Comparison of ENCODE assay signal across 1 cellular context in the genomic region with DNA sequence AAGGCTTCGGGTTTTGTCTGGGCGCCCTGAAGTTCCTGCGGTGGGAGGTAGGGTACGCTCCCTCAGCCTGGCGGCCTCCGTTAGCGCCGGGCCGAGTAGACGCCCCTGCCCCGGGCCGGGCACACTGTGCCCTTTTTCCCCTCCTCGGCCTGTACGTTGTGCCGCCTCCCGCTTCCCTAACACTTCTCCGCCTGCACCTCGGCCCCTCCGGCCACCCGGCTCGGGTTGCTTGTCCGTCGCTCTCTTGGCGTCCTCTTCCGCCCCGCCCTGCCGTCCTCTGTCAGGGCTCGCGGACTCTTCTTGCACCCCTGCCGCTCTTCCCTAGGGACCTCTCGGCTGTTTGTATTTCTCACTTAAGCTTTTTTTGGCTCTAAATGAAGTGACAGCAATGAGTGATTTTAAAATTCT.
TF ChIP-seq lines count a peak whose summit lies in the region.

No MANE protein-coding gene starts in this region.

TF ChIP-seq in HepG2, 621 proteins besides CTCF, POLR2A, EP300 and RAD21 (continued from another document and continues in another):
- TF ChIP-seq, protein P1, sequence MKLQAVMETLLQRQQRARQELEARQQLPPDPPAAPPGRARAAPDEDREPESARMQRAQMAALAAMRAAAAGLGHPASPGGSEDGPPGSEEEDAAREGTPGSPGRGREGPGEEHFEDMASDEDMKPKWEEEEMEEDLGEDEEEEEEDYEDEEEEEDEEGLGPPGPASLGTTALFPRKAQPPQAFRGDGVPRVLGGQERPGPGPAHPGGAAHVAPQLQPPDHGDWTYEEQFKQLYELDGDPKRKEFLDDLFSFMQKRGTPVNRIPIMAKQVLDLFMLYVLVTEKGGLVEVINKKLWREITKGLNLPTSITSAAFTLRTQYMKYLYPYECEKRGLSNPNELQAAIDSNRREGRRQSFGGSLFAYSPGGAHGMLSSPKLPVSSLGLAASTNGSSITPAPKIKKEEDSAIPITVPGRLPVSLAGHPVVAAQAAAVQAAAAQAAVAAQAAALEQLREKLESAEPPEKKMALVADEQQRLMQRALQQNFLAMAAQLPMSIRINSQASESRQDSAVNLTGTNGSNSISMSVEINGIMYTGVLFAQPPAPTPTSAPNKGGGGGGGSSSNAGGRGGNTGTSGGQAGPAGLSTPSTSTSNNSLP (IDR thresholded peaks at IDR 0.05; ENCODE audit: low read depth, low read length) = no peak
- TF ChIP-seq ZFP1 (CRISPR knock-in tag; IDR thresholded peaks at IDR 0.05) (no peak), KAT7 (CRISPR knock-in tag; IDR thresholded peaks at IDR 0.05; ENCODE audit: borderline replicate concordance) (0 out of 2 replicates have a peak, but pooled peaks have one; percentile 9), EED (CRISPR knock-in tag; IDR thresholded peaks at IDR 0.05) (peak; percentile 62; the same call in 1 of the 2 replicates), MEIS2 (CRISPR knock-in tag; IDR thresholded peaks at IDR 0.05) (peak; percentile 69; the same call in 1 of the 2 replicates), ETV6 (CRISPR knock-in tag; conservative IDR thresholded peaks at IDR 0.05) (0 out of 2 replicates have a peak, but pooled peaks have one; percentile 35), ISX (CRISPR knock-in tag; conservative IDR thresholded peaks at IDR 0.05) (no peak), ZNF562 (CRISPR knock-in tag; IDR thresholded peaks at IDR 0.05; ENCODE audit: borderline replicate concordance) (no peak), ZNF432 (CRISPR knock-in tag; IDR thresholded peaks at IDR 0.05; ENCODE audit: borderline replicate concordance) (no peak), AKAP8 (CRISPR knock-in tag; IDR thresholded peaks at IDR 0.05) (no peak), REPIN1 (CRISPR knock-in tag; IDR thresholded peaks at IDR 0.05; ENCODE audit: borderline replicate concordance, low read depth) (no peak), SRSF1 (optimal IDR thresholded peaks at IDR 0.05; ENCODE audit: low read depth, low read length) (no peak), ZNF768 (CRISPR knock-in tag; IDR thresholded peaks at IDR 0.05) (0 out of 2 replicates have a peak, but pooled peaks have one; percentile 25), KMT2B (CRISPR knock-in tag; IDR thresholded peaks at IDR 0.05) (0 out of 2 replicates have a peak, but pooled peaks have one; percentile 51), ZNF546 (CRISPR knock-in tag; conservative IDR thresholded peaks at IDR 0.05) (no peak), ZNF891 (CRISPR knock-in tag; IDR thresholded peaks at IDR 0.05) (peak; percentile 40; the same call in 1 of the 2 replicates), ZNF598 (CRISPR knock-in tag; IDR thresholded peaks at IDR 0.05; ENCODE audit: borderline replicate concordance) (no peak), SMAD9 (CRISPR knock-in tag; IDR thresholded peaks at IDR 0.05) (no peak), CHD2 (IDR thresholded peaks at IDR 0.05; ENCODE audit: low read depth, low read length) (no peak), PRMT3 (CRISPR knock-in tag; IDR thresholded peaks at IDR 0.05; ENCODE audit: borderline replicate concordance, low read depth) (no peak), ZSCAN9 (CRISPR knock-in tag; IDR thresholded peaks at IDR 0.05; ENCODE audit: borderline replicate concordance) (no peak), KDM2A (CRISPR knock-in tag; IDR thresholded peaks at IDR 0.05; ENCODE audit: borderline replicate concordance, low read depth) (no peak), KMT2A (CRISPR knock-in tag; IDR thresholded peaks at IDR 0.05) (peak; percentile 78; the same call in 1 of the 2 replicates), ZNF543 (CRISPR knock-in tag; IDR thresholded peaks at IDR 0.05) (0 out of 2 replicates have a peak, but pooled peaks have one; percentile 41), PTBP1 (IDR thresholded peaks at IDR 0.05; ENCODE audit: low read depth, low read length, poor library complexity, severe bottlenecking) (no peak), STAT5B (CRISPR knock-in tag; IDR thresholded peaks at IDR 0.05) (no peak), JARID2 (CRISPR knock-in tag; IDR thresholded peaks at IDR 0.05; ENCODE audit: insufficient replicate concordance) (no peak), ZNF772 (CRISPR knock-in tag; IDR thresholded peaks at IDR 0.05) (no peak), KDM3A (CRISPR knock-in tag; IDR thresholded peaks at IDR 0.05; ENCODE audit: low read depth) (no peak), SP1 (IDR thresholded peaks at IDR 0.05) (no peak), SP1 (CRISPR knock-in tag; IDR thresholded peaks at IDR 0.05) (no peak), NRL (CRISPR knock-in tag; IDR thresholded peaks at IDR 0.05; ENCODE audit: borderline replicate concordance) (0 out of 2 replicates have a peak, but pooled peaks have one; percentile 39)
- TF ChIP-seq, protein P2, sequence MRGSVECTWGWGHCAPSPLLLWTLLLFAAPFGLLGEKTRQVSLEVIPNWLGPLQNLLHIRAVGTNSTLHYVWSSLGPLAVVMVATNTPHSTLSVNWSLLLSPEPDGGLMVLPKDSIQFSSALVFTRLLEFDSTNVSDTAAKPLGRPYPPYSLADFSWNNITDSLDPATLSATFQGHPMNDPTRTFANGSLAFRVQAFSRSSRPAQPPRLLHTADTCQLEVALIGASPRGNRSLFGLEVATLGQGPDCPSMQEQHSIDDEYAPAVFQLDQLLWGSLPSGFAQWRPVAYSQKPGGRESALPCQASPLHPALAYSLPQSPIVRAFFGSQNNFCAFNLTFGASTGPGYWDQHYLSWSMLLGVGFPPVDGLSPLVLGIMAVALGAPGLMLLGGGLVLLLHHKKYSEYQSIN (CRISPR knock-in tag; IDR thresholded peaks at IDR 0.05; ENCODE audit: borderline replicate concordance) = no peak
- TF ChIP-seq, protein P3, sequence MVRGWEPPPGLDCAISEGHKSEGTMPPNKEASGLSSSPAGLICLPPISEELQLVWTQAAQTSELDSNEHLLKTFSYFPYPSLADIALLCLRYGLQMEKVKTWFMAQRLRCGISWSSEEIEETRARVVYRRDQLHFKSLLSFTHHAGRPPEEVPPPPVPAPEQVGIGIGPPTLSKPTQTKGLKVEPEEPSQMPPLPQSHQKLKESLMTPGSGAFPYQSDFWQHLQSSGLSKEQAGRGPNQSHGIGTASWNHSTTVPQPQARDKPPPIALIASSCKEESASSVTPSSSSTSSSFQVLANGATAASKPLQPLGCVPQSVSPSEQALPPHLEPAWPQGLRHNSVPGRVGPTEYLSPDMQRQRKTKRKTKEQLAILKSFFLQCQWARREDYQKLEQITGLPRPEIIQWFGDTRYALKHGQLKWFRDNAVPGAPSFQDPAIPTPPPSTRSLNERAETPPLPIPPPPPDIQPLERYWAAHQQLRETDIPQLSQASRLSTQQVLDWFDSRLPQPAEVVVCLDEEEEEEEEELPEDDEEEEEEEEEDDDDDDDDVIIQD (CRISPR knock-in tag; IDR thresholded peaks at IDR 0.05; ENCODE audit: low read depth) = no peak
- TF ChIP-seq, protein P4, sequence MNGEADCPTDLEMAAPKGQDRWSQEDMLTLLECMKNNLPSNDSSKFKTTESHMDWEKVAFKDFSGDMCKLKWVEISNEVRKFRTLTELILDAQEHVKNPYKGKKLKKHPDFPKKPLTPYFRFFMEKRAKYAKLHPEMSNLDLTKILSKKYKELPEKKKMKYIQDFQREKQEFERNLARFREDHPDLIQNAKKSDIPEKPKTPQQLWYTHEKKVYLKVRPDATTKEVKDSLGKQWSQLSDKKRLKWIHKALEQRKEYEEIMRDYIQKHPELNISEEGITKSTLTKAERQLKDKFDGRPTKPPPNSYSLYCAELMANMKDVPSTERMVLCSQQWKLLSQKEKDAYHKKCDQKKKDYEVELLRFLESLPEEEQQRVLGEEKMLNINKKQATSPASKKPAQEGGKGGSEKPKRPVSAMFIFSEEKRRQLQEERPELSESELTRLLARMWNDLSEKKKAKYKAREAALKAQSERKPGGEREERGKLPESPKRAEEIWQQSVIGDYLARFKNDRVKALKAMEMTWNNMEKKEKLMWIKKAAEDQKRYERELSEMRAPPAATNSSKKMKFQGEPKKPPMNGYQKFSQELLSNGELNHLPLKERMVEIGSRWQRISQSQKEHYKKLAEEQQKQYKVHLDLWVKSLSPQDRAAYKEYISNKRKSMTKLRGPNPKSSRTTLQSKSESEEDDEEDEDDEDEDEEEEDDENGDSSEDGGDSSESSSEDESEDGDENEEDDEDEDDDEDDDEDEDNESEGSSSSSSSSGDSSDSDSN (CRISPR knock-in tag; IDR thresholded peaks at IDR 0.05) = peak; percentile 86
- TF ChIP-seq, protein P5, sequence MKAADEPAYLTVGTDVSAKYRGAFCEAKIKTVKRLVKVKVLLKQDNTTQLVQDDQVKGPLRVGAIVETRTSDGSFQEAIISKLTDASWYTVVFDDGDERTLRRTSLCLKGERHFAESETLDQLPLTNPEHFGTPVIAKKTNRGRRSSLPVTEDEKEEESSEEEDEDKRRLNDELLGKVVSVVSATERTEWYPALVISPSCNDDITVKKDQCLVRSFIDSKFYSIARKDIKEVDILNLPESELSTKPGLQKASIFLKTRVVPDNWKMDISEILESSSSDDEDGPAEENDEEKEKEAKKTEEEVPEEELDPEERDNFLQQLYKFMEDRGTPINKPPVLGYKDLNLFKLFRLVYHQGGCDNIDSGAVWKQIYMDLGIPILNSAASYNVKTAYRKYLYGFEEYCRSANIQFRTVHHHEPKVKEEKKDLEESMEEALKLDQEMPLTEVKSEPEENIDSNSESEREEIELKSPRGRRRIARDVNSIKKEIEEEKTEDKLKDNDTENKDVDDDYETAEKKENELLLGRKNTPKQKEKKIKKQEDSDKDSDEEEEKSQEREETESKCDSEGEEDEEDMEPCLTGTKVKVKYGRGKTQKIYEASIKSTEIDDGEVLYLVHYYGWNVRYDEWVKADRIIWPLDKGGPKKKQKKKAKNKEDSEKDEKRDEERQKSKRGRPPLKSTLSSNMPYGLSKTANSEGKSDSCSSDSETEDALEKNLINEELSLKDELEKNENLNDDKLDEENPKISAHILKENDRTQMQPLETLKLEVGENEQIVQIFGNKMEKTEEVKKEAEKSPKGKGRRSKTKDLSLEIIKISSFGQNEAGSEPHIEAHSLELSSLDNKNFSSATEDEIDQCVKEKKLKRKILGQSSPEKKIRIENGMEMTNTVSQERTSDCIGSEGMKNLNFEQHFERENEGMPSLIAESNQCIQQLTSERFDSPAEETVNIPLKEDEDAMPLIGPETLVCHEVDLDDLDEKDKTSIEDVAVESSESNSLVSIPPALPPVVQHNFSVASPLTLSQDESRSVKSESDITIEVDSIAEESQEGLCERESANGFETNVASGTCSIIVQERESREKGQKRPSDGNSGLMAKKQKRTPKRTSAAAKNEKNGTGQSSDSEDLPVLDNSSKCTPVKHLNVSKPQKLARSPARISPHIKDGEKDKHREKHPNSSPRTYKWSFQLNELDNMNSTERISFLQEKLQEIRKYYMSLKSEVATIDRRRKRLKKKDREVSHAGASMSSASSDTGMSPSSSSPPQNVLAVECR (CRISPR knock-in tag; IDR thresholded peaks at IDR 0.05; ENCODE audit: borderline replicate concordance) = peak; percentile 81; the same call in 1 of the 2 replicates
- TF ChIP-seq, protein P6, sequence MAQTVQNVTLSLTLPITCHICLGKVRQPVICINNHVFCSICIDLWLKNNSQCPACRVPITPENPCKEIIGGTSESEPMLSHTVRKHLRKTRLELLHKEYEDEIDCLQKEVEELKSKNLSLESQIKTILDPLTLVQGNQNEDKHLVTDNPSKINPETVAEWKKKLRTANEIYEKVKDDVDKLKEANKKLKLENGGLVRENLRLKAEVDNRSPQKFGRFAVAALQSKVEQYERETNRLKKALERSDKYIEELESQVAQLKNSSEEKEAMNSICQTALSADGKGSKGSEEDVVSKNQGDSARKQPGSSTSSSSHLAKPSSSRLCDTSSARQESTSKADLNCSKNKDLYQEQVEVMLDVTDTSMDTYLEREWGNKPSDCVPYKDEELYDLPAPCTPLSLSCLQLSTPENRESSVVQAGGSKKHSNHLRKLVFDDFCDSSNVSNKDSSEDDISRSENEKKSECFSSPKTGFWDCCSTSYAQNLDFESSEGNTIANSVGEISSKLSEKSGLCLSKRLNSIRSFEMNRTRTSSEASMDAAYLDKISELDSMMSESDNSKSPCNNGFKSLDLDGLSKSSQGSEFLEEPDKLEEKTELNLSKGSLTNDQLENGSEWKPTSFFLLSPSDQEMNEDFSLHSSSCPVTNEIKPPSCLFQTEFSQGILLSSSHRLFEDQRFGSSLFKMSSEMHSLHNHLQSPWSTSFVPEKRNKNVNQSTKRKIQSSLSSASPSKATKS (CRISPR knock-in tag; IDR thresholded peaks at IDR 0.05) = no peak
- TF ChIP-seq, protein P7, sequence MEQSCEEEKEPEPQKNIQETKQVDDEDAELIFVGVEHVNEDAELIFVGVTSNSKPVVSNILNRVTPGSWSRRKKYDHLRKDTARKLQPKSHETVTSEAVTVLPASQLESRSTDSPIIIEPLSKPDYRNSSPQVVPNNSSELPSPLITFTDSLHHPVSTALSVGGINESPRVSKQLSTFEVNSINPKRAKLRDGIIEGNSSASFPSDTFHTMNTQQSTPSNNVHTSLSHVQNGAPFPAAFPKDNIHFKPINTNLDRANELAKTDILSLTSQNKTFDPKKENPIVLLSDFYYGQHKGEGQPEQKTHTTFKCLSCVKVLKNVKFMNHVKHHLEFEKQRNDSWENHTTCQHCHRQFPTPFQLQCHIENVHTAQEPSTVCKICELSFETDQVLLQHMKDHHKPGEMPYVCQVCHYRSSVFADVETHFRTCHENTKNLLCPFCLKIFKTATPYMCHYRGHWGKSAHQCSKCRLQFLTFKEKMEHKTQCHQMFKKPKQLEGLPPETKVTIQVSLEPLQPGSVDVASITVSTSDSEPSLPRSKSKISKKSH (CRISPR knock-in tag; IDR thresholded peaks at IDR 0.05; ENCODE audit: borderline replicate concordance) = 0 out of 2 replicates have a peak, but pooled peaks have one; percentile 68
- TF ChIP-seq, protein P8, sequence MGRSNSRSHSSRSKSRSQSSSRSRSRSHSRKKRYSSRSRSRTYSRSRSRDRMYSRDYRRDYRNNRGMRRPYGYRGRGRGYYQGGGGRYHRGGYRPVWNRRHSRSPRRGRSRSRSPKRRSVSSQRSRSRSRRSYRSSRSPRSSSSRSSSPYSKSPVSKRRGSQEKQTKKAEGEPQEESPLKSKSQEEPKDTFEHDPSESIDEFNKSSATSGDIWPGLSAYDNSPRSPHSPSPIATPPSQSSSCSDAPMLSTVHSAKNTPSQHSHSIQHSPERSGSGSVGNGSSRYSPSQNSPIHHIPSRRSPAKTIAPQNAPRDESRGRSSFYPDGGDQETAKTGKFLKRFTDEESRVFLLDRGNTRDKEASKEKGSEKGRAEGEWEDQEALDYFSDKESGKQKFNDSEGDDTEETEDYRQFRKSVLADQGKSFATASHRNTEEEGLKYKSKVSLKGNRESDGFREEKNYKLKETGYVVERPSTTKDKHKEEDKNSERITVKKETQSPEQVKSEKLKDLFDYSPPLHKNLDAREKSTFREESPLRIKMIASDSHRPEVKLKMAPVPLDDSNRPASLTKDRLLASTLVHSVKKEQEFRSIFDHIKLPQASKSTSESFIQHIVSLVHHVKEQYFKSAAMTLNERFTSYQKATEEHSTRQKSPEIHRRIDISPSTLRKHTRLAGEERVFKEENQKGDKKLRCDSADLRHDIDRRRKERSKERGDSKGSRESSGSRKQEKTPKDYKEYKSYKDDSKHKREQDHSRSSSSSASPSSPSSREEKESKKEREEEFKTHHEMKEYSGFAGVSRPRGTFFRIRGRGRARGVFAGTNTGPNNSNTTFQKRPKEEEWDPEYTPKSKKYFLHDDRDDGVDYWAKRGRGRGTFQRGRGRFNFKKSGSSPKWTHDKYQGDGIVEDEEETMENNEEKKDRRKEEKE (IDR thresholded peaks at IDR 0.05) = no peak
